12 cellular contexts compared by ENCODE assay signal in the genomic region with DNA sequence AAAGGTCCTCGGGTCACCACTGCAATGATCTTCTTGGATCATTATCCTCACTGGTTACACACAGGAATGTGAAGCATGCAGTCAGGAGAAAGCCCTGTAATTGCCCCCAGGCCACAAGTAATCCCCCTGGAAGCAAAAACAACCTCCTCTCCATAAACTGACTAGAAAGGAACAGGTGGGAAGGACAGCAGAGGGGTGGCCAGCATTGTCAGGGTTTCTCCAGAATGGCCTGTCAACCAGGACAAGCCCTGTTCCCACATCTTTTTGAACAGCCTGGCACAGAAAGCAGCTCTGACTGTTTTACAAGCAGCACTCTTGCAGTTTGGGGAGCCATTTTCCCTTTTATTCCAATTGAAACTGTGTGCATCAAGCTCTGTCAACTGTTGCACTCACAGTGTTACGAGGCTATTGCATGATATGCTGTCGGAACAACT. TPM values are rescaled to one million over a fixed set of nuclear protein-coding genes. Genes with fewer than 3 reads are reported as not detected.
DNase-seq lines count a peak whose midpoint lies in the region; ATAC-seq and TF ChIP-seq lines count a peak whose summit lies in the region.
"Had no signal": no experiment of that assay in that cellular context is flagged by ENCODE, and none has a peak within 500 bp of the region (broad histone marks: within the 10 kb centered on the region; RNA-seq: fewer than 3 reads in every experiment).

No MANE protein-coding gene starts in this region.

- no peaks in the 10 kb centered on the region for H3K9me3 ChIP-seq in H9 (ENCODE audit: control insufficient read depth, low read depth, low read length)
- H3K9me3 ChIP-seq in adipocyte (ENCODE audit: control insufficient read depth, low read length): no peaks in the 10 kb centered on the region
- no peaks in the 10 kb centered on the region for H3K9me3 ChIP-seq in gastrocnemius medialis
- H3K9me3 ChIP-seq in adrenal gland (replicated peaks in 1 of 3): no peaks in the 10 kb centered on the region
- H3K9me3 ChIP-seq: left lung had no signal

- H3K9ac ChIP-seq in H9 (ENCODE audit: extremely low read depth, insufficient read length, low read length) (no peak overlapping the region), adipocyte (ENCODE audit: low read length) (no peak overlapping the region)

- H3K9me3 Mint-ChIP-seq in H9: no peaks in the 10 kb centered on the region

- no peak overlapping the region for H3K18ac ChIP-seq in H9 (ENCODE audit: insufficient read length, low read depth, low read length)

- H4K20me1 ChIP-seq in H9 (ENCODE audit: control insufficient read depth, insufficient read depth, insufficient read length): no peaks in the 10 kb centered on the region

- H3K4me3 Mint-ChIP-seq in H9: no peak overlapping the region

- no peaks in the 10 kb centered on the region for H3K27me3 ChIP-seq in H9 (ENCODE audit: insufficient read depth, low read length)
- no peaks in the 10 kb centered on the region for H3K27me3 ChIP-seq in adipocyte (replicated peaks; ENCODE audit: control insufficient read depth, insufficient read depth, low read length)
- no peaks in the 10 kb centered on the region for H3K27me3 ChIP-seq in gastrocnemius medialis
- H3K27me3 ChIP-seq in adrenal gland: no peaks in the 10 kb centered on the region
- H3K27me3 ChIP-seq: left lung had no signal

- H3T11ph ChIP-seq in H9 (ENCODE audit: low read length): no peak overlapping the region

- no peaks in the 10 kb centered on the region for H3K36me3 ChIP-seq in adipocyte (ENCODE audit: control insufficient read depth, insufficient read depth, low read length, severe bottlenecking)
- no peaks in the 10 kb centered on the region for H3K36me3 ChIP-seq in gastrocnemius medialis
- no peaks in the 10 kb centered on the region for H3K36me3 ChIP-seq in adrenal gland (replicated peaks in 1 of 2)
- H3K36me3 ChIP-seq: left lung had no signal

- H3K4me2 ChIP-seq in H9 (ENCODE audit: insufficient read depth, insufficient read length, low read length): no peak overlapping the region

- no peaks in the 10 kb centered on the region for H3K79me1 ChIP-seq in H9 (ENCODE audit: insufficient read depth, low read depth, low read length, poor library complexity, severe bottlenecking)

- no peak overlapping the region for H2AFZ ChIP-seq in H9 (ENCODE audit: low read length)

- TF ChIP-seq POLR2A in gastrocnemius medialis (IDR thresholded peaks at IDR 0.05): no peak
- no peak for TF ChIP-seq POLR2A in adrenal gland (IDR thresholded peaks at IDR 0.05)

- H3K4me1 ChIP-seq in H9 (ENCODE audit: insufficient read depth, low read length): peaks cover 2% of the 10 kb centered on the region; the same call in 1 of the 2 replicates
- H3K4me1 ChIP-seq in adipocyte (ENCODE audit: control insufficient read depth, insufficient read depth, low read length): peaks cover 19% of the 10 kb centered on the region
- peaks cover 59 to 66% of the 10 kb centered on the region in 2 donors for H3K4me1 ChIP-seq in gastrocnemius medialis
- H3K4me1 ChIP-seq in adrenal gland (replicated peaks in 1 of 2): peaks cover 13 to 20% of the 10 kb centered on the region in 2 donors

- H2BK120ac ChIP-seq in H9 (ENCODE audit: low read depth, low read length, poor library complexity, severe bottlenecking): no peak overlapping the region

- H4K5ac ChIP-seq in H9 (ENCODE audit: insufficient read length, low read depth, low read length): no peak overlapping the region

- H2AK5ac ChIP-seq in H9 (ENCODE audit: insufficient read length, low read length): no peak overlapping the region

- no peaks in the 10 kb centered on the region for H3K36me3 Mint-ChIP-seq in H9 (ENCODE audit: insufficient read depth in 1 of 3, low read depth in 3 of 3)
- H3K36me3 Mint-ChIP-seq: CD14-positive monocyte had no signal

- TF ChIP-seq CTCF in H9 (conservative IDR thresholded peaks at IDR 0.05) (no peak), gastrocnemius medialis (IDR thresholded peaks at IDR 0.05 in 4 of 5, conservative IDR thresholded peaks at IDR 0.05 in 1 of 5) (no peak), adrenal gland (IDR thresholded peaks at IDR 0.05) (no peak)

- in situ Hi-C loops in gastrocnemius medialis (cut with MboI; ENCODE audit: low sequenced_read_pairs in 4 of 4): no loop called here

- H3K27me3 Mint-ChIP-seq in H9 (ENCODE audit: low read depth): no peaks in the 10 kb centered on the region

- H3K23ac ChIP-seq in H9 (ENCODE audit: insufficient read length, low read depth, low read length): no peak overlapping the region

- ATAC-seq in gastrocnemius medialis (peak; percentile 14 to 18), Right ventricle myocardium inferior (no peak), Right ventricle myocardium superior (ENCODE audit: poor library complexity) (no peak)
- ATAC-seq: left lung had no signal

- WGBS in H9 (ENCODE audit: extremely low coverage, insufficient read length, low lambda C conversion rate): no CpG with 5 or more reads among the region's 3 CpGs
- 71 to 91% (median 79%) methylated on average over 3 of the region's 3 CpGs for WGBS in adrenal gland, 4 donors

- H2BK20ac ChIP-seq in H9 (ENCODE audit: low read depth, low read length, poor library complexity, severe bottlenecking): no peak overlapping the region

- no peak overlapping the region for H4K91ac ChIP-seq in H9 (ENCODE audit: insufficient read length, low read depth, low read length)

- 0 out of 2 replicates have a peak overlapping the region, but pooled peaks have one; percentile 9 for H3K14ac ChIP-seq in H9 (ENCODE audit: insufficient read depth, low read length)

- intact Hi-C loops in gastrocnemius medialis (cut with DNase I; ENCODE audit: low total_unique reads): loop anchor here (2.0 kb wide), 1 partner anchor 16 kb away; no protein-coding TSS in a partner anchor
- intact Hi-C loops in Right ventricle myocardium inferior (cut with DNase I): no loop called here
- intact Hi-C loops in adrenal gland (cut with DNase I): no loop called here
- intact Hi-C loops in Right ventricle myocardium superior (cut with DNase I): no loop called here

- H2BK15ac ChIP-seq in H9 (ENCODE audit: low read depth, low read length): no peak overlapping the region

- H3K56ac ChIP-seq in H9 (ENCODE audit: insufficient read length, low read depth, low read length): no peak overlapping the region

- H3K4me1 Mint-ChIP-seq in H9: peaks cover 11 to 31% of the 10 kb centered on the region in 2 experiments
- H3K4me1 Mint-ChIP-seq: CD14-positive monocyte had no signal

- H3K4ac ChIP-seq in H9 (ENCODE audit: low read depth, low read length): no peak overlapping the region

- H3K79me2 ChIP-seq in H9 (ENCODE audit: insufficient read depth, low read length): no peaks in the 10 kb centered on the region

- H3K27ac Mint-ChIP-seq in H9: peak overlapping the region in 1 of 3 experiments; percentile 88; a peak in 2 of 7 replicates
- H3K27ac Mint-ChIP-seq: CD14-positive monocyte had no signal

- H3K23me2 ChIP-seq in H9 (ENCODE audit: insufficient read length, low read depth, low read length, poor library complexity, severe bottlenecking): no peaks in the 10 kb centered on the region

- no peak overlapping the region for H2BK5ac ChIP-seq in H9 (ENCODE audit: insufficient read length, low read length)

- no peak overlapping the region for H2BK12ac ChIP-seq in H9 (ENCODE audit: insufficient read length, low read depth, low read length)

- H3K27ac ChIP-seq in H9 (ENCODE audit: insufficient read length, low read depth, low read length) (no peak overlapping the region), gastrocnemius medialis (peak overlapping the region; percentile 83 to 88 (median 86)), adrenal gland (no peak overlapping the region)

- DNase-seq in H9 (peak; percentile 76), adipocyte (ENCODE audit: low read depth) (peak; percentile 17), kidney glomerular epithelial cell (lab: John Stamatoyannopoulos, UW) (peak; percentile 38), gastrocnemius medialis (no peak), SKM-1 treated with dmso at 0.1 percent for 144 hours (lab: John Stamatoyannopoulos, UW; ENCODE audit: unreplicated experiment) (no peak), Right ventricle myocardium inferior (ENCODE audit: missing footprints) (no peak), adrenal gland (no peak), Right ventricle myocardium superior (no peak)
- DNase-seq: activated CD8-positive, alpha-beta memory T cell treated with anti-CD3 and anti-CD28 coated beads, Interleukin-2, amount 50 U/mL, for 48 hours; left lung; NCI-H1417 treated with DMSO at 0.1 percent for 48 hours had no signal

- H3K4me3 ChIP-seq in adipocyte (ENCODE audit: low read length): no peak overlapping the region
- H3K4me3 ChIP-seq in gastrocnemius medialis: peak overlapping the region in 2 of 4 donors; percentile 36 to 49
- H3K4me3 ChIP-seq in adrenal gland: no peak overlapping the region
- H3K4me3 ChIP-seq: left lung had no signal

- no peak overlapping the region for H4K8ac ChIP-seq in H9 (replicated peaks; ENCODE audit: insufficient read length, low read depth, low read length)

RNA-seq across cellular contexts. Expression of a gene that starts 36.1 kb away (rescaled TPM):
- 0.72 and 0.87 TPM in 2 replicates for total RNA-seq in H9 (2021)
- 10 to 100 TPM; 17.2 to 51.6 (median 39.5) TPM for total RNA-seq in gastrocnemius medialis
- total RNA-seq in Right ventricle myocardium inferior: 1.5 TPM
- 10 to 100 TPM in 1 of 8 donors, 1 to 10 TPM in 7; 2.4 to 13.4 (median 6.7) TPM for total RNA-seq in adrenal gland
- polyA plus RNA-seq in adrenal gland: 1 to 10 TPM; 1.2 to 9.3 (median 2.2) TPM
- 1.5 TPM for total RNA-seq in Right ventricle myocardium superior

Comparison
In these comparisons a context has a peak if more than half of its experiments do, and no peak if none do; other contexts are left out.
1. DNase-seq: peak in H9 (single experiment), adipocyte (single experiment) and kidney glomerular epithelial cell (single experiment); none in gastrocnemius medialis (0 of 2), SKM-1 treated with dmso at 0.1 percent for 144 hours (single experiment), Right ventricle myocardium inferior (single experiment), adrenal gland (0 of 7) and Right ventricle myocardium superior (single experiment).
2. H3K27ac ChIP-seq: peak in gastrocnemius medialis (4 of 4); none in H9 (single experiment) and adrenal gland (0 of 5).
3. ATAC-seq: peak in gastrocnemius medialis (2 of 2); none in Right ventricle myocardium inferior (single experiment) and Right ventricle myocardium superior (single experiment).